In genomic region chr10:22475527-22475856, GRCh38 we compare ENCODE assay signal across 9 cellular contexts.
A peak's percentile ranks its signal among the peaks of the same experiment; 100 is the strongest.
DNase-seq lines count a peak whose midpoint lies in the region; ATAC-seq and TF ChIP-seq lines count a peak whose summit lies in the region.
"Had no signal": no experiment of that assay in that cellular context is flagged by ENCODE, and none has a peak within 500 bp of the region (broad histone marks: within the 10 kb centered on the region; RNA-seq: fewer than 3 reads in every experiment).

No MANE protein-coding gene starts in this region.

- peak overlapping the region; percentile 86 for H3K4me2 ChIP-seq in trophoblast cell (ENCODE audit: low read length)

- no peak overlapping the region for H2BK120ac ChIP-seq in trophoblast cell (ENCODE audit: insufficient read depth, low read length, poor library complexity)

- no peak overlapping the region for H4K91ac ChIP-seq in trophoblast cell (ENCODE audit: low read depth, low read length)

- H3K27me3 Mint-ChIP-seq in CD4-positive, alpha-beta T cell: peaks cover 76% of the 10 kb centered on the region

- TF ChIP-seq POLR2A in esophagus squamous epithelium (IDR thresholded peaks at IDR 0.05): no peak

- WGBS in HUES64: 13% methylated on average over 16 of the region's 16 CpGs
- WGBS in esophagus squamous epithelium, 2 donors: 9 to 12% methylated on average over 7 to 16 of the region's 16 CpGs
- WGBS in trophoblast cell (ENCODE audit: extremely low coverage, insufficient coverage, insufficient read length): no CpG with 5 or more reads among the region's 16 CpGs

- no peaks in the 10 kb centered on the region for H3K36me3 Mint-ChIP-seq in CD4-positive, alpha-beta T cell (ENCODE audit: low read depth)

- no peaks in the 10 kb centered on the region for H3K79me1 ChIP-seq in trophoblast cell (ENCODE audit: low read length)

- intact Hi-C loops in CD4-positive, alpha-beta T cell (cut with DNase I, micrococcal nuclease): no loop called here
- intact Hi-C loops in esophagus squamous epithelium (cut with DNase I): no loop called here

- CTCF ChIA-PET in CD4-positive, alpha-beta T cell (lab: Charles Lee): no interaction called here

- TF ChIP-seq CTCF in CD4-positive, alpha-beta T cell (IDR thresholded peaks at IDR 0.05): no peak
- TF ChIP-seq CTCF in esophagus squamous epithelium (IDR thresholded peaks at IDR 0.05): no peak

- H3K36me3 ChIP-seq in HUES64 (ENCODE audit: insufficient read depth, low read length) (no peaks in the 10 kb centered on the region), esophagus squamous epithelium (no peaks in the 10 kb centered on the region), trophoblast cell (ENCODE audit: control insufficient read depth in 1 of 2, insufficient read depth in 2 of 2, low read length in 2 of 2) (no peaks in the 10 kb centered on the region)

- H3K9ac ChIP-seq in HUES64 (ENCODE audit: low read depth, low read length): no peak overlapping the region
- H3K9ac ChIP-seq in trophoblast cell (ENCODE audit: low read length): no peak overlapping the region

- no peak overlapping the region for H2BK5ac ChIP-seq in trophoblast cell (ENCODE audit: low read depth, low read length, poor library complexity)

- H3K4me3 Mint-ChIP-seq in CD4-positive, alpha-beta T cell: peak overlapping the region; percentile 87

- H3K4me3 ChIP-seq in HUES64 (ENCODE audit: low read length) (peak overlapping the region; percentile 54), esophagus squamous epithelium (peak overlapping the region; percentile 15 to 66 (median 39)), trophoblast cell (ENCODE audit: low read depth, low read length) (no peak overlapping the region)

- no peak overlapping the region for H4K12ac ChIP-seq in trophoblast cell (ENCODE audit: low read depth, low read length)

- no peak for ATAC-seq in CD4-positive, alpha-beta T cell (ENCODE audit: poor library complexity)
- ATAC-seq in GM18517 (IDR thresholded peaks at IDR 0.05; ENCODE audit: unreplicated experiment): no peak

- H2AFZ ChIP-seq in trophoblast cell (ENCODE audit: insufficient read depth, low read length, poor library complexity): no peak overlapping the region

- no peaks in the 10 kb centered on the region for H3K9me3 Mint-ChIP-seq in CD4-positive, alpha-beta T cell

- H3K27ac Mint-ChIP-seq in CD4-positive, alpha-beta T cell: no peak overlapping the region

- no peak overlapping the region for H4K8ac ChIP-seq in trophoblast cell (ENCODE audit: low read depth, low read length)

- H3K27ac ChIP-seq in CD4-positive, alpha-beta T cell (ENCODE audit: low read depth, low read length): no peak overlapping the region
- H3K27ac ChIP-seq in HUES64 (ENCODE audit: low read depth, low read length) (no peak overlapping the region), esophagus squamous epithelium (no peak overlapping the region), trophoblast cell (ENCODE audit: low read depth, low read length) (no peak overlapping the region)

- H3K14ac ChIP-seq in trophoblast cell (ENCODE audit: low read length): no peak overlapping the region

- DNase-seq in CD4-positive, alpha-beta T cell: no peak
- DNase-seq in esophagus squamous epithelium (lab: John Stamatoyannopoulos, UW): no peak
- DNase-seq in trophoblast cell: no peak
- DNase-seq in activated gamma-delta T cell (lab: John Stamatoyannopoulos, UW): no peak
- DNase-seq in NCI-H524 (lab: John Stamatoyannopoulos, UW): no peak
- DNase-seq in central memory CD4-positive, alpha-beta T cell: no peak
- DNase-seq: NCI-H187 had no signal

- H3K23ac ChIP-seq in trophoblast cell (ENCODE audit: low read length): no peak overlapping the region

- no peaks in the 10 kb centered on the region for H3K79me2 ChIP-seq in trophoblast cell (ENCODE audit: control insufficient read depth, insufficient read depth, low read length, poor library complexity)

- peaks cover 65% of the 10 kb centered on the region for H3K27me3 ChIP-seq in CD4-positive, alpha-beta T cell (ENCODE audit: control insufficient read depth, insufficient read depth, low read length)
- H3K27me3 ChIP-seq in HUES64 (ENCODE audit: insufficient read depth, low read length): peaks cover 99% of the 10 kb centered on the region
- peaks cover 18 to 96% (median 28%) of the 10 kb centered on the region in 4 donors for H3K27me3 ChIP-seq in esophagus squamous epithelium
- H3K27me3 ChIP-seq in trophoblast cell (ENCODE audit: insufficient read depth, low read length): peaks cover 42% of the 10 kb centered on the region

- H2BK12ac ChIP-seq in trophoblast cell (ENCODE audit: low read length): no peak overlapping the region

- no peak overlapping the region for H3K4ac ChIP-seq in trophoblast cell (ENCODE audit: low read depth, low read length)

- H3K18ac ChIP-seq in trophoblast cell (ENCODE audit: low read length): no peak overlapping the region

- peaks cover 16% of the 10 kb centered on the region for H3K4me1 Mint-ChIP-seq in CD4-positive, alpha-beta T cell (ENCODE audit: low read depth)

- no peak overlapping the region for H2AK5ac ChIP-seq in trophoblast cell (ENCODE audit: low read length)

- H3K9me3 ChIP-seq in CD4-positive, alpha-beta T cell (ENCODE audit: control insufficient read depth, low read length): no peaks in the 10 kb centered on the region
- H3K9me3 ChIP-seq in HUES64 (ENCODE audit: insufficient read depth, low read depth, low read length) (no peaks in the 10 kb centered on the region), esophagus squamous epithelium (no peaks in the 10 kb centered on the region), trophoblast cell (ENCODE audit: insufficient read depth, low read depth, low read length) (no peaks in the 10 kb centered on the region)

- POLR2A ChIA-PET in CD4-positive, alpha-beta T cell (lab: Charles Lee): interaction anchor here (1.4 to 1.5 kb wide), 2 partner anchors 39 to 223 kb away, joined by 3 to 6 read pairs; no protein-coding TSS in a partner anchor

- H3K4me1 ChIP-seq in HUES64 (ENCODE audit: insufficient read depth, low read length): peaks cover 8% of the 10 kb centered on the region; the same call in 1 of the 2 replicates
- H3K4me1 ChIP-seq in esophagus squamous epithelium: peaks cover 15 to 25% (median 17%) of the 10 kb centered on the region in 3 donors
- H3K4me1 ChIP-seq in trophoblast cell (ENCODE audit: control insufficient read depth in 1 of 2, insufficient read depth in 2 of 2, low read length in 2 of 2): peaks cover 6 to 20% of the 10 kb centered on the region in 2 experiments
